ENCODE assay signal across 10 cellular contexts in genomic region chr15:44541282-44541958, GRCh38. TPM values are rescaled to one million over a fixed set of nuclear protein-coding genes. Genes with fewer than 3 reads are reported as not detected.
DNase-seq lines count a peak whose midpoint lies in the region; ATAC-seq and TF ChIP-seq lines count a peak whose summit lies in the region.
"Had no signal": no experiment of that assay in that cellular context is flagged by ENCODE, and none has a peak within 500 bp of the region (broad histone marks: within the 10 kb centered on the region; RNA-seq: fewer than 3 reads in every experiment).

No MANE protein-coding gene starts in this region.

- H3K9me3 Mint-ChIP-seq in activated CD8-positive, alpha-beta memory T cell treated with anti-CD3 and anti-CD28 coated beads, Interleukin-2, amount 10 ng/mL, durations not matched to agents 7 days and 5 days (ENCODE audit: low read depth) = no peaks in the 10 kb centered on the region
- no peaks in the 10 kb centered on the region for H3K9me3 Mint-ChIP-seq in stimulated activated effector memory CD8-positive, alpha-beta T cell treated with anti-CD3 and anti-CD28 coated beads, Interleukin-12 subunit alpha, Interleukin-12 subunit beta, amount 100 ng/mL, for 72 hours

- WGBS in spleen, 5 donors = 91 to 97% (median 96%) methylated on average over 4 of the region's 4 CpGs

- no peak for DNase-seq in activated CD8-positive, alpha-beta memory T cell treated with anti-CD3 and anti-CD28 coated beads, Interleukin-2, amount 10 ng/mL, durations not matched to agents 7 days and 5 days
- no peak for DNase-seq in activated CD8-positive, alpha-beta memory T cell treated with anti-CD3 and anti-CD28 coated beads, Interleukin-2, amount 50 U/mL, for 4 hours
- DNase-seq in T-helper 17 cell (no peak), fibroblast of pulmonary artery (ENCODE audit: low read depth) (peak; percentile 90), spleen (no peak)
- DNase-seq in stimulated activated effector memory CD8-positive, alpha-beta T cell treated with anti-CD3 and anti-CD28 coated beads, Interleukin-12 subunit alpha, Interleukin-12 subunit beta, amount 100 ng/mL, for 72 hours (ENCODE audit: low spot score in 2 of 2) = no peak
- DNase-seq: activated effector memory CD4-positive, alpha-beta T cell treated with anti-CD3 and anti-CD28 coated beads, Interleukin-2, amount 50 U/mL, for 16 hours; Peyer's patch had no signal

- TF ChIP-seq POLR2A in spleen (IDR thresholded peaks at IDR 0.05) = no peak

- peaks cover 36 to 91% (median 79%) of the 10 kb centered on the region in 6 donors for H3K4me1 ChIP-seq in spleen

- no peak for ATAC-seq in activated CD8-positive, alpha-beta memory T cell treated with anti-CD3 and anti-CD28 coated beads, Interleukin-2, amount 10 ng/mL, durations not matched to agents 7 days and 5 days
- ATAC-seq in T-helper 17 cell (no peak), HG03571 (IDR thresholded peaks at IDR 0.05; ENCODE audit: unreplicated experiment) (no peak), HG02973 (IDR thresholded peaks at IDR 0.05; ENCODE audit: unreplicated experiment) (no peak)
- no peak for ATAC-seq in stimulated activated effector memory CD8-positive, alpha-beta T cell treated with anti-CD3 and anti-CD28 coated beads, Interleukin-12 subunit alpha, Interleukin-12 subunit beta, amount 100 ng/mL, for 72 hours

- no peaks in the 10 kb centered on the region for H3K27me3 ChIP-seq in spleen (replicated peaks in 1 of 7)
- H3K27me3 ChIP-seq: Peyer's patch had no signal

- CTCF ChIA-PET in activated CD8-positive, alpha-beta memory T cell treated with anti-CD3 and anti-CD28 coated beads, Interleukin-2, amount 10 ng/mL, durations not matched to agents 7 days and 5 days (lab: Charles Lee) = interaction anchor here (0.6 kb wide), 1 partner anchor 36 kb away, joined by 3 read pairs; no protein-coding TSS in a partner anchor

- H3K27ac Mint-ChIP-seq in activated CD8-positive, alpha-beta memory T cell treated with anti-CD3 and anti-CD28 coated beads, Interleukin-2, amount 10 ng/mL, durations not matched to agents 7 days and 5 days = peak overlapping the region; percentile 52
- peak overlapping the region; percentile 49 for H3K27ac Mint-ChIP-seq in T-helper 17 cell
- peak overlapping the region; percentile 66 for H3K27ac Mint-ChIP-seq in stimulated activated effector memory CD8-positive, alpha-beta T cell treated with anti-CD3 and anti-CD28 coated beads, Interleukin-12 subunit alpha, Interleukin-12 subunit beta, amount 100 ng/mL, for 72 hours

- no peaks in the 10 kb centered on the region for H3K27me3 Mint-ChIP-seq in activated CD8-positive, alpha-beta memory T cell treated with anti-CD3 and anti-CD28 coated beads, Interleukin-2, amount 10 ng/mL, durations not matched to agents 7 days and 5 days
- no peaks in the 10 kb centered on the region for H3K27me3 Mint-ChIP-seq in T-helper 17 cell

- H3K4me3 Mint-ChIP-seq in activated CD8-positive, alpha-beta memory T cell treated with anti-CD3 and anti-CD28 coated beads, Interleukin-2, amount 10 ng/mL, durations not matched to agents 7 days and 5 days = no peak overlapping the region
- H3K4me3 Mint-ChIP-seq in T-helper 17 cell = peak overlapping the region; percentile 50
- H3K4me3 Mint-ChIP-seq in stimulated activated effector memory CD8-positive, alpha-beta T cell treated with anti-CD3 and anti-CD28 coated beads, Interleukin-12 subunit alpha, Interleukin-12 subunit beta, amount 100 ng/mL, for 72 hours = no peak overlapping the region

- no peaks in the 10 kb centered on the region for H3K9me3 ChIP-seq in T-helper 17 cell (ENCODE audit: control insufficient read depth, low read length, poor library complexity, severe bottlenecking)
- no peaks in the 10 kb centered on the region for H3K9me3 ChIP-seq in spleen
- H3K9me3 ChIP-seq: Peyer's patch had no signal

- no peak for TF ChIP-seq CTCF in fibroblast of pulmonary artery (IDR thresholded peaks at IDR 0.05; ENCODE audit: low read length, missing control alignments)
- TF ChIP-seq CTCF in spleen (IDR thresholded peaks at IDR 0.05 in 8 of 11, conservative IDR thresholded peaks at IDR 0.05 in 3 of 11) = no peak

- peaks cover 44% of the 10 kb centered on the region for H3K36me3 Mint-ChIP-seq in activated CD8-positive, alpha-beta memory T cell treated with anti-CD3 and anti-CD28 coated beads, Interleukin-2, amount 10 ng/mL, durations not matched to agents 7 days and 5 days
- peaks cover 6% of the 10 kb centered on the region for H3K36me3 Mint-ChIP-seq in T-helper 17 cell (ENCODE audit: low read depth)
- peaks cover 89% of the 10 kb centered on the region for H3K36me3 Mint-ChIP-seq in stimulated activated effector memory CD8-positive, alpha-beta T cell treated with anti-CD3 and anti-CD28 coated beads, Interleukin-12 subunit alpha, Interleukin-12 subunit beta, amount 100 ng/mL, for 72 hours

- intact Hi-C loops in spleen (cut with DNase I; ENCODE audit: low total_unique reads) = no loop called here

- H3K4me1 Mint-ChIP-seq in activated CD8-positive, alpha-beta memory T cell treated with anti-CD3 and anti-CD28 coated beads, Interleukin-2, amount 10 ng/mL, durations not matched to agents 7 days and 5 days = peaks cover 59% of the 10 kb centered on the region
- H3K4me1 Mint-ChIP-seq in T-helper 17 cell = peaks cover 39% of the 10 kb centered on the region
- peaks cover 50% of the 10 kb centered on the region for H3K4me1 Mint-ChIP-seq in stimulated activated effector memory CD8-positive, alpha-beta T cell treated with anti-CD3 and anti-CD28 coated beads, Interleukin-12 subunit alpha, Interleukin-12 subunit beta, amount 100 ng/mL, for 72 hours

- H3K27ac ChIP-seq in spleen = peak overlapping the region in 2 of 8 donors; percentile 4 to 25
- H3K27ac ChIP-seq: Peyer's patch had no signal

- peaks cover 0 to 51% (median 2%) of the 10 kb centered on the region in 6 donors for H3K36me3 ChIP-seq in spleen

- no peak overlapping the region for H3K4me3 ChIP-seq in fibroblast of pulmonary artery (replicated peaks; ENCODE audit: low read depth, low read length)
- no peak overlapping the region for H3K4me3 ChIP-seq in spleen
- H3K4me3 ChIP-seq: Peyer's patch had no signal

RNA-seq across cellular contexts. Expression of gene EIF3J, which starts 4.5 kb away (rescaled TPM):
- total RNA-seq in activated CD8-positive, alpha-beta memory T cell treated with anti-CD3 and anti-CD28 coated beads, Interleukin-2, amount 10 ng/mL, durations not matched to agents 7 days and 5 days = 100 to 1,000 TPM in 1 of 2 experiments, 10 to 100 TPM in 1; 75.8 to 124 TPM
- total RNA-seq in T-helper 17 cell (10 to 100 TPM; 52.7 to 73.1 TPM), spleen (10 to 100 TPM; 41.6 to 65.0 (median 55.5) TPM)
- 10 to 100 TPM; 23.9 to 38.8 (median 35.3) TPM for polyA plus RNA-seq in spleen
